Comparison of ENCODE assay signal across 13 cellular contexts in the genomic region with DNA sequence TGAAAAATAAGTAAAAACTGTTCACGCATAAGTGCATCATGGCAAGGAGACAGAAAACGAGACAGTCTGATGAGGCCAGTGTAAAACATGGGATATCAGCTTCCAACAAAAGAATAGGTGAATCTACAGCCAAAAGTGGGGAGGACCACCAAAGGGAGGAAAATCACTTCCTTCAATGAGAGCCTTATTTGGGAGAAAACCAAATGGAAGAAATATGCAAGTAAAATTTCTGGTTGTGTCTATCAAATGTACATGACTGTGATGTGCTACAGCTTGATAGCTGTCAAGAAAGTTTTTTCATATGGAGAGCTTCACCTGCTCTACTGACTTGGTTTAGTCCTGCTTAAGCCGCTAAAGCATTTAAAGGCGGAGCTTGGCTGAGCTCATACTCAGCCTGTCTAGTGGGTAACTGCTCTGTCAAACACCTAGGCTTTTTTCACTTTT.
A peak's percentile ranks its signal among the peaks of the same experiment; 100 is the strongest.
DNase-seq lines count a peak whose midpoint lies in the region; ATAC-seq, FAIRE-seq and TF ChIP-seq lines count a peak whose summit lies in the region.
"Had no signal": no experiment of that assay in that cellular context is flagged by ENCODE, and none has a peak within 500 bp of the region (broad histone marks: within the 10 kb centered on the region; RNA-seq: fewer than 3 reads in every experiment).

No MANE protein-coding gene starts in this region.

- peak overlapping the region; percentile 59 for H3K9ac ChIP-seq in H9 (ENCODE audit: extremely low read depth, insufficient read length, low read length)
- H3K9ac ChIP-seq in trophoblast cell (ENCODE audit: low read length), result no peak overlapping the region

- H3K4ac ChIP-seq in H9 (ENCODE audit: low read depth, low read length) (no peak overlapping the region), trophoblast cell (ENCODE audit: low read depth, low read length) (no peak overlapping the region)

- no peak for FAIRE-seq in GM12892 (lab: Jason Lieb, UNC)

- H3K27me3 ChIP-seq in H9 (ENCODE audit: insufficient read depth, low read length), result no peaks in the 10 kb centered on the region
- H3K27me3 ChIP-seq in trophoblast cell (ENCODE audit: insufficient read depth, low read length), result no peaks in the 10 kb centered on the region

- no peak overlapping the region for H2BK20ac ChIP-seq in H9 (ENCODE audit: low read depth, low read length, poor library complexity, severe bottlenecking)

- no CpG with 5 or more reads among the region's 4 CpGs for WGBS in H9 (ENCODE audit: extremely low coverage, insufficient read length, low lambda C conversion rate)
- WGBS in trophoblast cell (ENCODE audit: extremely low coverage, insufficient coverage, insufficient read length), result no CpG with 5 or more reads among the region's 4 CpGs

- H3K4me2 ChIP-seq in H9 (ENCODE audit: insufficient read depth, insufficient read length, low read length), result peak overlapping the region; percentile 39
- peak overlapping the region; percentile 43 for H3K4me2 ChIP-seq in trophoblast cell (ENCODE audit: low read length)

- no peaks in the 10 kb centered on the region for H4K20me1 ChIP-seq in H9 (ENCODE audit: control insufficient read depth, insufficient read depth, insufficient read length)

- no peak overlapping the region for H3K18ac ChIP-seq in H9 (ENCODE audit: insufficient read length, low read depth, low read length)
- H3K18ac ChIP-seq in trophoblast cell (ENCODE audit: low read length), result no peak overlapping the region

- H3K4me3 ChIP-seq in choroid plexus epithelial cell (ENCODE audit: low read depth, low read length) (no peak overlapping the region), trophoblast cell (ENCODE audit: low read depth, low read length) (no peak overlapping the region)
- H3K4me3 ChIP-seq: adrenal gland, esophagus muscularis mucosa, skin epidermis had no signal

- no peak overlapping the region for H4K91ac ChIP-seq in H9 (ENCODE audit: insufficient read length, low read depth, low read length)
- no peak overlapping the region for H4K91ac ChIP-seq in trophoblast cell (ENCODE audit: low read depth, low read length)

- H2AFZ ChIP-seq in H9 (ENCODE audit: low read length) (no peak overlapping the region), trophoblast cell (ENCODE audit: insufficient read depth, low read length, poor library complexity) (no peak overlapping the region)

- H3K27ac ChIP-seq in H9 (ENCODE audit: insufficient read length, low read depth, low read length) (no peak overlapping the region), trophoblast cell (ENCODE audit: low read depth, low read length) (no peak overlapping the region)
- H3K27ac ChIP-seq: adrenal gland, esophagus muscularis mucosa, skin epidermis had no signal

- H4K8ac ChIP-seq in H9 (replicated peaks; ENCODE audit: insufficient read length, low read depth, low read length) (no peak overlapping the region), trophoblast cell (ENCODE audit: low read depth, low read length) (no peak overlapping the region)

- H3K9me3 ChIP-seq in H9 (ENCODE audit: control insufficient read depth, low read depth, low read length) (peaks cover 39% of the 10 kb centered on the region), trophoblast cell (ENCODE audit: insufficient read depth, low read depth, low read length) (no peaks in the 10 kb centered on the region)
- H3K9me3 ChIP-seq: adrenal gland, esophagus muscularis mucosa had no signal

- no peak overlapping the region for H4K5ac ChIP-seq in H9 (ENCODE audit: insufficient read length, low read depth, low read length)

- H3K4me1 ChIP-seq in H9 (ENCODE audit: insufficient read depth, low read length) (no peaks in the 10 kb centered on the region; the same call in 1 of the 2 replicates), trophoblast cell (ENCODE audit: control insufficient read depth in 1 of 2, insufficient read depth in 2 of 2, low read length in 2 of 2) (no peaks in the 10 kb centered on the region)
- H3K4me1 ChIP-seq: adrenal gland had no signal

- H3T11ph ChIP-seq in H9 (ENCODE audit: low read length), result peak overlapping the region; percentile 77

- H2BK5ac ChIP-seq in H9 (ENCODE audit: insufficient read length, low read length), result no peak overlapping the region
- no peak overlapping the region for H2BK5ac ChIP-seq in trophoblast cell (ENCODE audit: low read depth, low read length, poor library complexity)

- no peak overlapping the region for H2BK15ac ChIP-seq in H9 (ENCODE audit: low read depth, low read length)

- no peak overlapping the region for H3K14ac ChIP-seq in H9 (ENCODE audit: insufficient read depth, low read length)
- H3K14ac ChIP-seq in trophoblast cell (ENCODE audit: low read length), result no peak overlapping the region

- peak overlapping the region; percentile 52 to 65 for H3K4me3 Mint-ChIP-seq in H9

- no peak overlapping the region for H3K56ac ChIP-seq in H9 (ENCODE audit: insufficient read length, low read depth, low read length)

- H3K4me1 Mint-ChIP-seq in H9, result peaks cover 18 to 19% of the 10 kb centered on the region in 2 experiments

- no peaks in the 10 kb centered on the region for H3K79me1 ChIP-seq in H9 (ENCODE audit: insufficient read depth, low read depth, low read length, poor library complexity, severe bottlenecking)
- no peaks in the 10 kb centered on the region for H3K79me1 ChIP-seq in trophoblast cell (ENCODE audit: low read length)

- H3K79me2 ChIP-seq in H9 (ENCODE audit: insufficient read depth, low read length), result no peaks in the 10 kb centered on the region
- H3K79me2 ChIP-seq in trophoblast cell (ENCODE audit: control insufficient read depth, insufficient read depth, low read length, poor library complexity), result no peaks in the 10 kb centered on the region

- ATAC-seq in HG03460 (IDR thresholded peaks at IDR 0.05; ENCODE audit: unreplicated experiment) (no peak), HG03342 (IDR thresholded peaks at IDR 0.05; ENCODE audit: unreplicated experiment) (no peak)

- H3K23me2 ChIP-seq in H9 (ENCODE audit: insufficient read length, low read depth, low read length, poor library complexity, severe bottlenecking), result no peaks in the 10 kb centered on the region

- H2BK12ac ChIP-seq in H9 (ENCODE audit: insufficient read length, low read depth, low read length) (no peak overlapping the region), trophoblast cell (ENCODE audit: low read length) (no peak overlapping the region)

- no peaks in the 10 kb centered on the region for H3K27me3 Mint-ChIP-seq in H9 (ENCODE audit: low read depth)

- H3K36me3 Mint-ChIP-seq in H9 (ENCODE audit: insufficient read depth in 1 of 3, low read depth in 3 of 3), result no peaks in the 10 kb centered on the region

- no peak overlapping the region for H3K23ac ChIP-seq in H9 (ENCODE audit: insufficient read length, low read depth, low read length)
- H3K23ac ChIP-seq in trophoblast cell (ENCODE audit: low read length), result no peak overlapping the region

- no peak overlapping the region for H4K12ac ChIP-seq in trophoblast cell (ENCODE audit: low read depth, low read length)

- peak overlapping the region; percentile 97 to 99 (median 97) for H3K27ac Mint-ChIP-seq in H9

- H2BK120ac ChIP-seq in H9 (ENCODE audit: low read depth, low read length, poor library complexity, severe bottlenecking) (no peak overlapping the region), trophoblast cell (ENCODE audit: insufficient read depth, low read length, poor library complexity) (no peak overlapping the region)

- DNase-seq in H9 (peak; percentile 37), NCI-H2171 treated with DMSO at 0.1 percent for 48 hours (lab: John Stamatoyannopoulos, UW) (peak; percentile 57), choroid plexus epithelial cell (ENCODE audit: low read depth) (peak; percentile 20), trophoblast cell (no peak), GM12892 (ENCODE audit: insufficient read length) (no peak), OCI-M2 (lab: John Stamatoyannopoulos, UW; ENCODE audit: unreplicated experiment) (no peak)
- DNase-seq: left cardiac atrium, NCI-H146 had no signal

- H3K9me3 Mint-ChIP-seq in H9, result peaks cover 45 to 48% of the 10 kb centered on the region in 2 experiments

- TF ChIP-seq CTCF in H9 (conservative IDR thresholded peaks at IDR 0.05) (no peak), choroid plexus epithelial cell (conservative IDR thresholded peaks at IDR 0.05; ENCODE audit: low read depth, low read length) (no peak)

- H2AK5ac ChIP-seq in H9 (ENCODE audit: insufficient read length, low read length) (no peak overlapping the region), trophoblast cell (ENCODE audit: low read length) (no peak overlapping the region)

- no peaks in the 10 kb centered on the region for H3K36me3 ChIP-seq in trophoblast cell (ENCODE audit: control insufficient read depth in 1 of 2, insufficient read depth in 2 of 2, low read length in 2 of 2)
- H3K36me3 ChIP-seq: adrenal gland, esophagus muscularis mucosa had no signal

- no peak for TF ChIP-seq POLR2A in GM12892 (IDR thresholded peaks at IDR 0.05; ENCODE audit: low read depth, low read length)

Comparison
In these comparisons a context has a peak if more than half of its experiments do, and no peak if none do; other contexts are left out.
1. DNase-seq: peak in H9 (single experiment), NCI-H2171 treated with DMSO at 0.1 percent for 48 hours (single experiment) and choroid plexus epithelial cell (single experiment); none in trophoblast cell (0 of 2), GM12892 (single experiment) and OCI-M2 (single experiment).